17 cellular contexts compared by ENCODE assay signal in genomic region chr17:59627269-59627668, GRCh38. TPM values are rescaled to one million over a fixed set of nuclear protein-coding genes. Genes with fewer than 3 reads are reported as not detected.
DNase-seq lines count a peak whose midpoint lies in the region; TF ChIP-seq lines count a peak whose summit lies in the region.
"Had no signal": no experiment of that assay in that cellular context is flagged by ENCODE, and none has a peak within 500 bp of the region (broad histone marks: within the 10 kb centered on the region; RNA-seq: fewer than 3 reads in every experiment).

No MANE protein-coding gene starts in this region.

- H2AFZ ChIP-seq in osteoblast (ENCODE audit: low read length), result no peak overlapping the region

- no peaks in the 10 kb centered on the region for H3K9me3 Mint-ChIP-seq in CD14-positive monocyte
- H3K9me3 Mint-ChIP-seq in dendritic cell treated with granulocyte-macrophage colony-stimulating factor and Interleukin-4, amounts not matched to agents 40 ng/mL and 50 ng/mL, for 4 days, result no peaks in the 10 kb centered on the region
- H3K9me3 Mint-ChIP-seq: CD8-positive, alpha-beta T cell; stimulated activated effector memory CD8-positive, alpha-beta T cell treated with anti-CD3 and anti-CD28 coated beads, Interleukin-12 subunit alpha, Interleukin-12 subunit beta, amount 100 ng/mL, for 72 hours had no signal

- TF ChIP-seq CTCF in CD14-positive monocyte (IDR thresholded peaks at IDR 0.05) (no peak), LNCaP clone FGC (IDR thresholded peaks at IDR 0.05; ENCODE audit: control insufficient read depth, extremely low read depth, insufficient read depth) (no peak), osteoblast (IDR thresholded peaks at IDR 0.05; ENCODE audit: extremely low read depth, low read depth, low read length) (no peak), adrenal gland (IDR thresholded peaks at IDR 0.05) (no peak)

- intact Hi-C loops in CD14-positive monocyte (cut with micrococcal nuclease) (loop anchor here in 1 of 2 donors (10.0 kb wide), 1 partner anchor 218 kb away; no protein-coding TSS in a partner anchor), adrenal gland (cut with DNase I) (no loop called here)
- intact Hi-C loops in dendritic cell treated with granulocyte-macrophage colony-stimulating factor and Interleukin-4, amounts not matched to agents 40 ng/mL and 50 ng/mL, for 4 days (cut with micrococcal nuclease), result no loop called here

- peaks cover 99% of the 10 kb centered on the region for H3K79me2 ChIP-seq in osteoblast (ENCODE audit: insufficient read depth, low read length)

- H3K4me3 ChIP-seq in LNCaP clone FGC (ENCODE audit: low read depth, low read length) (peak overlapping the region; percentile 24; the same call in 1 of the 2 replicates), osteoblast (ENCODE audit: insufficient read depth, low read length) (no peak overlapping the region), adrenal gland (no peak overlapping the region)
- H3K4me3 ChIP-seq: cardiac muscle cell, gastrocnemius medialis, uterus had no signal

- H3K4me3 Mint-ChIP-seq in CD14-positive monocyte, result no peak overlapping the region
- H3K4me3 Mint-ChIP-seq in dendritic cell treated with granulocyte-macrophage colony-stimulating factor and Interleukin-4, amounts not matched to agents 40 ng/mL and 50 ng/mL, for 4 days, result no peak overlapping the region
- H3K4me3 Mint-ChIP-seq: CD8-positive, alpha-beta T cell; stimulated activated effector memory CD8-positive, alpha-beta T cell treated with anti-CD3 and anti-CD28 coated beads, Interleukin-12 subunit alpha, Interleukin-12 subunit beta, amount 100 ng/mL, for 72 hours had no signal

- H3K27me3 Mint-ChIP-seq in CD14-positive monocyte (ENCODE audit: low read depth in 3 of 3), result no peaks in the 10 kb centered on the region
- no peaks in the 10 kb centered on the region for H3K27me3 Mint-ChIP-seq in dendritic cell treated with granulocyte-macrophage colony-stimulating factor and Interleukin-4, amounts not matched to agents 40 ng/mL and 50 ng/mL, for 4 days

- H3K27ac ChIP-seq in osteoblast (ENCODE audit: low read depth, low read length), result peak overlapping the region; percentile 4
- H3K27ac ChIP-seq in adrenal gland, result peak overlapping the region in 2 of 5 donors; percentile 12 to 22
- H3K27ac ChIP-seq: cardiac muscle cell, gastrocnemius medialis, uterus had no signal

- peaks cover 95% of the 10 kb centered on the region for H4K20me1 ChIP-seq in osteoblast (ENCODE audit: insufficient read depth, low read length)

- no peak for TF ChIP-seq POLR2A in adrenal gland (IDR thresholded peaks at IDR 0.05)

- H3K9me3 ChIP-seq in osteoblast (ENCODE audit: low read depth, low read length) (no peaks in the 10 kb centered on the region), adrenal gland (replicated peaks in 1 of 3) (no peaks in the 10 kb centered on the region)
- H3K9me3 ChIP-seq: gastrocnemius medialis, uterus had no signal

- peak overlapping the region; percentile 3 for H3K4me2 ChIP-seq in osteoblast (ENCODE audit: insufficient read depth, low read length)

- H3K36me3 ChIP-seq in osteoblast (ENCODE audit: insufficient read depth, low read length) (no peaks in the 10 kb centered on the region), adrenal gland (replicated peaks in 1 of 2) (no peaks in the 10 kb centered on the region)
- H3K36me3 ChIP-seq: cardiac muscle cell, gastrocnemius medialis, uterus had no signal

- no peaks in the 10 kb centered on the region for H3K27me3 ChIP-seq in osteoblast (ENCODE audit: insufficient read depth, low read length)
- H3K27me3 ChIP-seq in adrenal gland, result no peaks in the 10 kb centered on the region
- H3K27me3 ChIP-seq: cardiac muscle cell, gastrocnemius medialis, uterus had no signal

- H3K4me1 ChIP-seq in osteoblast (ENCODE audit: insufficient read depth, low read length) (peaks cover 38% of the 10 kb centered on the region), adrenal gland (replicated peaks in 1 of 2) (peaks cover 51 to 93% of the 10 kb centered on the region in 2 donors)

- H3K27ac Mint-ChIP-seq in CD14-positive monocyte, result peak overlapping the region in 6 of 7 donors; percentile 13 to 84 (median 74)
- H3K27ac Mint-ChIP-seq in dendritic cell treated with granulocyte-macrophage colony-stimulating factor and Interleukin-4, amounts not matched to agents 40 ng/mL and 50 ng/mL, for 4 days, result peak overlapping the region; percentile 76
- H3K27ac Mint-ChIP-seq: CD8-positive, alpha-beta T cell; stimulated activated effector memory CD8-positive, alpha-beta T cell treated with anti-CD3 and anti-CD28 coated beads, Interleukin-12 subunit alpha, Interleukin-12 subunit beta, amount 100 ng/mL, for 72 hours had no signal

- H3K4me1 Mint-ChIP-seq in CD14-positive monocyte, result peaks cover 60% of the 10 kb centered on the region
- peaks cover 57% of the 10 kb centered on the region for H3K4me1 Mint-ChIP-seq in dendritic cell treated with granulocyte-macrophage colony-stimulating factor and Interleukin-4, amounts not matched to agents 40 ng/mL and 50 ng/mL, for 4 days (ENCODE audit: low read depth)

- 66 to 81% (median 69%) methylated on average over 3 of the region's 3 CpGs for WGBS in adrenal gland, 4 donors

- DNase-seq in CD14-positive monocyte (ENCODE audit: low spot score), result no peak
- no peak for DNase-seq in LNCaP clone FGC (ENCODE audit: low read depth)
- no peak for DNase-seq in osteoblast (ENCODE audit: insufficient read length, low spot score, missing footprints)
- no peak for DNase-seq in NCI-H2107 (lab: John Stamatoyannopoulos, UW)
- DNase-seq in adrenal gland, result no peak
- DNase-seq in GF-D8 (lab: John Stamatoyannopoulos, UW), result no peak
- DNase-seq: activated CD4-positive, CD25-positive, alpha-beta regulatory T cell; activated naive CD4-positive, alpha-beta T cell treated with anti-CD3 and anti-CD28 coated beads, Interleukin-2, amount 50 U/mL, for 16 hours; CD8-positive, alpha-beta T cell; effector CD8-positive, alpha-beta T cell; gastrocnemius medialis; NCI-H446 treated with DMSO at 0.1 percent for 48 hours; SW 1271; uterus had no signal

- peaks cover 4 to 24% of the 10 kb centered on the region in 2 donors for H3K36me3 Mint-ChIP-seq in CD14-positive monocyte
- peaks cover 49% of the 10 kb centered on the region for H3K36me3 Mint-ChIP-seq in dendritic cell treated with granulocyte-macrophage colony-stimulating factor and Interleukin-4, amounts not matched to agents 40 ng/mL and 50 ng/mL, for 4 days (ENCODE audit: low read depth)

RNA-seq across cellular contexts. Expression of gene CLTC, which starts 7.6 kb away (rescaled TPM):
- polyA plus RNA-seq in CD14-positive monocyte (100 to 1,000 TPM in 1 of 2 donors, 10 to 100 TPM in 1; 63.3 to 102 TPM), adrenal gland (100 to 1,000 TPM in 1 of 3 donors, 10 to 100 TPM in 2; 40.2 to 254 (median 68.1) TPM)
- total RNA-seq in osteoblast (502 and 518 TPM in 2 replicates), adrenal gland (100 to 1,000 TPM; 214 to 393 (median 289) TPM)
